9 cellular contexts compared by ENCODE assay signal in genomic region chr12:63150255-63151060, GRCh38.
DNase-seq lines count a peak whose midpoint lies in the region; ATAC-seq and TF ChIP-seq lines count a peak whose summit lies in the region.
"Had no signal": no experiment of that assay in that cellular context is flagged by ENCODE, and none has a peak within 500 bp of the region (broad histone marks: within the 10 kb centered on the region; RNA-seq: fewer than 3 reads in every experiment).

No MANE protein-coding gene starts in this region.

- POLR2A ChIA-PET in HEK293T (lab: Yijun Ruan, JAX), result no interaction called here

- H3K27ac ChIP-seq in skin epidermis, result peak overlapping the region in 5 of 21 experiments; percentile 2 to 62 (median 7)

- CTCF ChIA-PET in HEK293T (lab: Yijun Ruan, JAX), result no interaction called here

- DNase-seq in HEK293T (ENCODE audit: extremely low spot score), result peak; percentile 16
- DNase-seq in activated naive CD8-positive, alpha-beta T cell treated with anti-CD3 and anti-CD28 coated beads, Interleukin-2, amount 50 U/mL, for 24 hours, result peak; percentile 4
- DNase-seq in superior temporal gyrus (ENCODE audit: extremely low spot score), result no peak
- no peak for DNase-seq in SKM-1 treated with dmso at 0.1 percent for 144 hours (lab: John Stamatoyannopoulos, UW; ENCODE audit: unreplicated experiment)
- DNase-seq: activated CD4-positive, alpha-beta T cell treated with anti-CD3 and anti-CD28 coated beads, Interleukin-2, amount 50 U/mL, for 4 hours had no signal

- no peak overlapping the region for H3K27ac Mint-ChIP-seq in activated naive CD8-positive, alpha-beta T cell treated with anti-CD3 and anti-CD28 coated beads, Interleukin-2, amount 50 U/mL, for 24 hours

- no peaks in the 10 kb centered on the region for H3K36me3 Mint-ChIP-seq in activated naive CD8-positive, alpha-beta T cell treated with anti-CD3 and anti-CD28 coated beads, Interleukin-2, amount 50 U/mL, for 24 hours (ENCODE audit: low read depth)

- peak; percentile 24 for ATAC-seq in activated naive CD8-positive, alpha-beta T cell treated with anti-CD3 and anti-CD28 coated beads, Interleukin-2, amount 50 U/mL, for 24 hours
- ATAC-seq in HG03442 (IDR thresholded peaks at IDR 0.05; ENCODE audit: unreplicated experiment) (no peak), GM19035 (IDR thresholded peaks at IDR 0.05; ENCODE audit: unreplicated experiment) (no peak)

- peaks cover 9% of the 10 kb centered on the region for H3K4me1 Mint-ChIP-seq in activated naive CD8-positive, alpha-beta T cell treated with anti-CD3 and anti-CD28 coated beads, Interleukin-2, amount 50 U/mL, for 24 hours

- H3K9me3 ChIP-seq in iPS-18c (ENCODE audit: control insufficient read depth, insufficient read depth, low read length), result peaks cover 3% of the 10 kb centered on the region

- peaks cover 52% of the 10 kb centered on the region for H3K27me3 Mint-ChIP-seq in activated naive CD8-positive, alpha-beta T cell treated with anti-CD3 and anti-CD28 coated beads, Interleukin-2, amount 50 U/mL, for 24 hours

- H3K4me3 ChIP-seq in iPS-18c (ENCODE audit: insufficient read depth, low read depth, low read length), result peak overlapping the region; percentile 57
- H3K4me3 ChIP-seq in skin epidermis, result peak overlapping the region; percentile 8 to 36 (median 20)

- no peaks in the 10 kb centered on the region for H3K9me3 Mint-ChIP-seq in activated naive CD8-positive, alpha-beta T cell treated with anti-CD3 and anti-CD28 coated beads, Interleukin-2, amount 50 U/mL, for 24 hours

- H3K4me3 Mint-ChIP-seq in activated naive CD8-positive, alpha-beta T cell treated with anti-CD3 and anti-CD28 coated beads, Interleukin-2, amount 50 U/mL, for 24 hours, result peak overlapping the region; percentile 31

TF ChIP-seq in HEK293T, 16 proteins besides CTCF, POLR2A, EP300 and RAD21:
- TF ChIP-seq NFRKB (IDR thresholded peaks at IDR 0.05) (no peak), LEF1 (IDR thresholded peaks at IDR 0.05; ENCODE audit: borderline replicate concordance) (no peak)

Comparison
In these comparisons a context has a peak if more than half of its experiments do, and no peak if none do; other contexts are left out.
1. DNase-seq: peak in HEK293T (single experiment) and activated naive CD8-positive, alpha-beta T cell treated with anti-CD3 and anti-CD28 coated beads, Interleukin-2, amount 50 U/mL, for 24 hours (single experiment); none in superior temporal gyrus (single experiment) and SKM-1 treated with dmso at 0.1 percent for 144 hours (single experiment).